Comparison of ENCODE assay signal across 1 cellular context in the genomic region with DNA sequence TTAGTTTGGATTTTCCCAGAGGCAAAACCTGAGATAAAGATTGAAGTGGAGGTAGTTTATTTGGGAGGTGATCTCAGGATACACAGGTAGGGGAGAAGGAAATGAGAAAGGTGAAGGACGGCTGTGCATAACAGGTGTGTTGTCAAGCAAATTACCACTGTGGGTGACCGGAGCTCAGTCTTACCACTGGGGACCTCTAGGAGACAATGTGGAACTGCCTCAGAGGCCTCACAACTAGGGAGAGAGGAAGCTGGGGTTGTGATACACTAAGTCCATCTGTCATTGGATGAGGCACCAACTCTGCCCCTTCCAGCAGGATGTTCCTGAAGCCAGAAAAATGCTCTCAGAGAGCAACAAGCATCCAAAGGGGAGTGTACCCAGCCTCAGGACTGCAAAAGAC.
TF ChIP-seq lines count a peak whose summit lies in the region.

No MANE protein-coding gene starts in this region.

TF ChIP-seq in WTC11, 78 proteins besides CTCF, POLR2A, EP300 and RAD21 (continued from another document):
- TF ChIP-seq, protein P1, sequence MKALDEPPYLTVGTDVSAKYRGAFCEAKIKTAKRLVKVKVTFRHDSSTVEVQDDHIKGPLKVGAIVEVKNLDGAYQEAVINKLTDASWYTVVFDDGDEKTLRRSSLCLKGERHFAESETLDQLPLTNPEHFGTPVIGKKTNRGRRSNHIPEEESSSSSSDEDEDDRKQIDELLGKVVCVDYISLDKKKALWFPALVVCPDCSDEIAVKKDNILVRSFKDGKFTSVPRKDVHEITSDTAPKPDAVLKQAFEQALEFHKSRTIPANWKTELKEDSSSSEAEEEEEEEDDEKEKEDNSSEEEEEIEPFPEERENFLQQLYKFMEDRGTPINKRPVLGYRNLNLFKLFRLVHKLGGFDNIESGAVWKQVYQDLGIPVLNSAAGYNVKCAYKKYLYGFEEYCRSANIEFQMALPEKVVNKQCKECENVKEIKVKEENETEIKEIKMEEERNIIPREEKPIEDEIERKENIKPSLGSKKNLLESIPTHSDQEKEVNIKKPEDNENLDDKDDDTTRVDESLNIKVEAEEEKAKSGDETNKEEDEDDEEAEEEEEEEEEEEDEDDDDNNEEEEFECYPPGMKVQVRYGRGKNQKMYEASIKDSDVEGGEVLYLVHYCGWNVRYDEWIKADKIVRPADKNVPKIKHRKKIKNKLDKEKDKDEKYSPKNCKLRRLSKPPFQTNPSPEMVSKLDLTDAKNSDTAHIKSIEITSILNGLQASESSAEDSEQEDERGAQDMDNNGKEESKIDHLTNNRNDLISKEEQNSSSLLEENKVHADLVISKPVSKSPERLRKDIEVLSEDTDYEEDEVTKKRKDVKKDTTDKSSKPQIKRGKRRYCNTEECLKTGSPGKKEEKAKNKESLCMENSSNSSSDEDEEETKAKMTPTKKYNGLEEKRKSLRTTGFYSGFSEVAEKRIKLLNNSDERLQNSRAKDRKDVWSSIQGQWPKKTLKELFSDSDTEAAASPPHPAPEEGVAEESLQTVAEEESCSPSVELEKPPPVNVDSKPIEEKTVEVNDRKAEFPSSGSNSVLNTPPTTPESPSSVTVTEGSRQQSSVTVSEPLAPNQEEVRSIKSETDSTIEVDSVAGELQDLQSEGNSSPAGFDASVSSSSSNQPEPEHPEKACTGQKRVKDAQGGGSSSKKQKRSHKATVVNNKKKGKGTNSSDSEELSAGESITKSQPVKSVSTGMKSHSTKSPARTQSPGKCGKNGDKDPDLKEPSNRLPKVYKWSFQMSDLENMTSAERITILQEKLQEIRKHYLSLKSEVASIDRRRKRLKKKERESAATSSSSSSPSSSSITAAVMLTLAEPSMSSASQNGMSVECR (CRISPR knock-in tag; IDR thresholded peaks at IDR 0.05; ENCODE audit: borderline replicate concordance) = no peak
- TF ChIP-seq OVOL2 (CRISPR knock-in tag; IDR thresholded peaks at IDR 0.05; ENCODE audit: borderline replicate concordance) = no peak
- TF ChIP-seq HMGA2 (CRISPR knock-in tag; IDR thresholded peaks at IDR 0.05) = no peak
- TF ChIP-seq NR2C2 (CRISPR knock-in tag; IDR thresholded peaks at IDR 0.05) = no peak
